ENCODE assay signal across 1 cellular context in the genomic region with DNA sequence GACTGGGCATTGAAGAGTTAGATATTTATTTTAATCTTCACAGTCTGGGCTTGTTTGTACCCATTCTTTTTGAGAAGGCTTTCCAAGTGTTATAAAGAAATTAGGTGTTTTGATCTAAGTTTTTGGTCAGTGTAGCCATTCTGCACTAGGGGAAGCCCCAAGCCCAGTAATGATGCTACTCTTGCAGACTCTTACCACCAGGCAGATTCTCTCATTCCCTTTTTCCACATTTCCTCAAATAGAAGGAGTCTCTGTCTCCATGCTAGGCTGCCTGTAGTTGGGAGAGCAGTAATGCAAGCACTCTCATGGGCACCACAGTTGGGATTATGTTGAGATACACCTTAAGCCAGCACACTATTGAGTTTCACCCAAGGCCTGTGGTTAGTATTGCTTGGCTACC.
TF ChIP-seq lines count a peak whose summit lies in the region.

No MANE protein-coding gene starts in this region.

TF ChIP-seq in GM23338, 12 proteins besides CTCF, POLR2A, EP300 and RAD21 (continued from another document):
- TF ChIP-seq, protein P1, sequence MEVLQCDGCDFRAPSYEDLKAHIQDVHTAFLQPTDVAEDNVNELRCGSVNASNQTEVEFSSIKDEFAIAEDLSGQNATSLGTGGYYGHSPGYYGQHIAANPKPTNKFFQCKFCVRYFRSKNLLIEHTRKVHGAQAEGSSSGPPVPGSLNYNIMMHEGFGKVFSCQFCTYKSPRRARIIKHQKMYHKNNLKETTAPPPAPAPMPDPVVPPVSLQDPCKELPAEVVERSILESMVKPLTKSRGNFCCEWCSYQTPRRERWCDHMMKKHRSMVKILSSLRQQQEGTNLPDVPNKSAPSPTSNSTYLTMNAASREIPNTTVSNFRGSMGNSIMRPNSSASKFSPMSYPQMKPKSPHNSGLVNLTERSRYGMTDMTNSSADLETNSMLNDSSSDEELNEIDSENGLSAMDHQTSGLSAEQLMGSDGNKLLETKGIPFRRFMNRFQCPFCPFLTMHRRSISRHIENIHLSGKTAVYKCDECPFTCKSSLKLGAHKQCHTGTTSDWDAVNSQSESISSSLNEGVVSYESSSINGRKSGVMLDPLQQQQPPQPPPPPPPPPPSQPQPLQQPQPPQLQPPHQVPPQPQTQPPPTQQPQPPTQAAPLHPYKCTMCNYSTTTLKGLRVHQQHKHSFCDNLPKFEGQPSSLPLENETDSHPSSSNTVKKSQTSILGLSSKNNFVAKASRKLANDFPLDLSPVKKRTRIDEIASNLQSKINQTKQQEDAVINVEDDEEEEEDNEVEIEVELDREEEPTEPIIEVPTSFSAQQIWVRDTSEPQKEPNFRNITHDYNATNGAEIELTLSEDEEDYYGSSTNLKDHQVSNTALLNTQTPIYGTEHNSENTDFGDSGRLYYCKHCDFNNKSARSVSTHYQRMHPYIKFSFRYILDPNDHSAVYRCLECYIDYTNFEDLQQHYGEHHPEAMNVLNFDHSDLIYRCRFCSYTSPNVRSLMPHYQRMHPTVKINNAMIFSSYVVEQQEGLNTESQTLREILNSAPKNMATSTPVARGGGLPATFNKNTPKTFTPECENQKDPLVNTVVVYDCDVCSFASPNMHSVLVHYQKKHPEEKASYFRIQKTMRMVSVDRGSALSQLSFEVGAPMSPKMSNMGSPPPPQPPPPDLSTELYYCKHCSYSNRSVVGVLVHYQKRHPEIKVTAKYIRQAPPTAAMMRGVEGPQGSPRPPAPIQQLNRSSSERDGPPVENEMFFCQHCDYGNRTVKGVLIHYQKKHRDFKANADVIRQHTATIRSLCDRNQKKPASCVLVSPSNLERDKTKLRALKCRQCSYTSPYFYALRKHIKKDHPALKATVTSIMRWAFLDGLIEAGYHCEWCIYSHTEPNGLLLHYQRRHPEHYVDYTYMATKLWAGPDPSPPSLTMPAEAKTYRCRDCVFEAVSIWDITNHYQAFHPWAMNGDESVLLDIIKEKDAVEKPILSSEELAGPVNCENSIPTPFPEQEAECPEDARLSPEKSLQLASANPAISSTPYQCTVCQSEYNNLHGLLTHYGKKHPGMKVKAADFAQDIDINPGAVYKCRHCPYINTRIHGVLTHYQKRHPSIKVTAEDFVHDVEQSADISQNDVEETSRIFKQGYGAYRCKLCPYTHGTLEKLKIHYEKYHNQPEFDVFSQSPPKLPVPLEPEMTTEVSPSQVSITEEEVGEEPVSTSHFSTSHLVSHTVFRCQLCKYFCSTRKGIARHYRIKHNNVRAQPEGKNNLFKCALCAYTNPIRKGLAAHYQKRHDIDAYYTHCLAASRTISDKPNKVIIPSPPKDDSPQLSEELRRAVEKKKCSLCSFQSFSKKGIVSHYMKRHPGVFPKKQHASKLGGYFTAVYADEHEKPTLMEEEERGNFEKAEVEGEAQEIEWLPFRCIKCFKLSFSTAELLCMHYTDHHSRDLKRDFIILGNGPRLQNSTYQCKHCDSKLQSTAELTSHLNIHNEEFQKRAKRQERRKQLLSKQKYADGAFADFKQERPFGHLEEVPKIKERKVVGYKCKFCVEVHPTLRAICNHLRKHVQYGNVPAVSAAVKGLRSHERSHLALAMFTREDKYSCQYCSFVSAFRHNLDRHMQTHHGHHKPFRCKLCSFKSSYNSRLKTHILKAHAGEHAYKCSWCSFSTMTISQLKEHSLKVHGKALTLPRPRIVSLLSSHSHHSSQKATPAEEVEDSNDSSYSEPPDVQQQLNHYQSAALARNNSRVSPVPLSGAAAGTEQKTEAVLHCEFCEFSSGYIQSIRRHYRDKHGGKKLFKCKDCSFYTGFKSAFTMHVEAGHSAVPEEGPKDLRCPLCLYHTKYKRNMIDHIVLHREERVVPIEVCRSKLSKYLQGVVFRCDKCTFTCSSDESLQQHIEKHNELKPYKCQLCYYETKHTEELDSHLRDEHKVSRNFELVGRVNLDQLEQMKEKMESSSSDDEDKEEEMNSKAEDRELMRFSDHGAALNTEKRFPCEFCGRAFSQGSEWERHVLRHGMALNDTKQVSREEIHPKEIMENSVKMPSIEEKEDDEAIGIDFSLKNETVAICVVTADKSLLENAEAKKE (CRISPR knock-in tag; IDR thresholded peaks at IDR 0.05) = no peak
- TF ChIP-seq CREB1 (CRISPR knock-in tag; IDR thresholded peaks at IDR 0.05; ENCODE audit: low read depth) (no peak), EZH2phosphoT487 (IDR thresholded peaks at IDR 0.05; ENCODE audit: unreplicated experiment) (no peak)
